In the genomic region with DNA sequence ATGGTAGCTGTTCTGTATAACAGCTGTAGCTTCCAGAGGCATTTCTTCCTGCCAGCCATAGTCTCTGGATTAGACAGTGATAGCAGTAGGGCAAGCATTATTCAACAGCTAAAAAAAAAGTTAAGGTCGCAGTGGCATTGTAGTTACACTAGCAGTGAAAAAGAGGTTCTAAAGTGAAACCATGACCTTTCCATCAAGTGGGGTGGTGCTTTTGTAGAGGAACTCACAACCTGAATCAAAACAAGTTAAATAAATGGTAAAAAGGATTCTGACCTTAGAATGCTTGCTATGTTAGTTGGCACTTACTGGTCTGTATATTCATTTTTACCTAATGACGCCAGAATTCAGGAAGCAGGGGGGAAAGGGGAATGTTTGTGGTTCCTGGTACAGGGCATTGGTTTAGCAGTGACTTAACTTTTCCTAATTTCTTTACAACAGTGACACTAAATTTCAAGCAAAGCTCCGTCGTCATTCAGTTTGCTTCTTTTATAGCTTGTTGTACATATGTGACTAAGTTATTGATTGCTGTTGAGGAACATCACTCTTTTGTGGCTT, we compare ENCODE assay signal across 13 cellular contexts. TPM values are rescaled to one million over a fixed set of nuclear protein-coding genes. Genes with fewer than 3 reads are reported as not detected.
DNase-seq lines count a peak whose midpoint lies in the region; ATAC-seq and TF ChIP-seq lines count a peak whose summit lies in the region.
"Had no signal": no experiment of that assay in that cellular context is flagged by ENCODE, and none has a peak within 500 bp of the region (broad histone marks: within the 10 kb centered on the region; RNA-seq: fewer than 3 reads in every experiment).

No MANE protein-coding gene starts in this region.

- intact Hi-C loops in left ventricle myocardium inferior (cut with micrococcal nuclease), result no loop called here

- H3K27me3 Mint-ChIP-seq in activated T-cell treated with anti-CD3 and anti-CD28 coated beads, Interleukin-2, amount 50 U/mL, for 24 hours, result no peaks in the 10 kb centered on the region
- no peaks in the 10 kb centered on the region for H3K27me3 Mint-ChIP-seq in activated naive CD8-positive, alpha-beta T cell treated with anti-CD3 and anti-CD28 coated beads, Interleukin-2, amount 50 U/mL, for 24 hours

- H3K4me1 ChIP-seq in left ventricle myocardium inferior, result peaks cover 52% of the 10 kb centered on the region

- peak overlapping the region; percentile 77 for H3K27ac ChIP-seq in left ventricle myocardium inferior (replicated peaks)
- H3K27ac ChIP-seq: tibial nerve, WERI-Rb-1 had no signal

- no peaks in the 10 kb centered on the region for H3K27me3 ChIP-seq in left ventricle myocardium inferior (ENCODE audit: low read depth)
- H3K27me3 ChIP-seq: tibial nerve had no signal

- no peaks in the 10 kb centered on the region for H3K9me3 ChIP-seq in left ventricle myocardium inferior (replicated peaks)
- H3K9me3 ChIP-seq: tibial nerve had no signal

- no peak for DNase-seq in activated T-cell treated with anti-CD3 and anti-CD28 coated beads, Interleukin-2, amount 50 U/mL, for 24 hours
- DNase-seq in activated T-cell treated with anti-CD3 and anti-CD28 coated beads for 4 hours (no peak), left ventricle myocardium inferior (no peak), stromal cell of bone marrow (ENCODE audit: low read depth) (peak; percentile 54), COLO829 (ENCODE audit: low spot score) (no peak), UCSD-AML1 (lab: John Stamatoyannopoulos, UW; ENCODE audit: unreplicated experiment) (no peak)
- no peak for DNase-seq in activated naive CD8-positive, alpha-beta T cell treated with anti-CD3 and anti-CD28 coated beads, Interleukin-2, amount 50 U/mL, for 24 hours
- DNase-seq: C1 segment of cervical spinal cord; central memory CD4-positive, alpha-beta T cell; NCI-H774; WERI-Rb-1 had no signal

- H3K9me3 Mint-ChIP-seq in activated T-cell treated with anti-CD3 and anti-CD28 coated beads, Interleukin-2, amount 50 U/mL, for 24 hours, result no peaks in the 10 kb centered on the region
- no peaks in the 10 kb centered on the region for H3K9me3 Mint-ChIP-seq in activated naive CD8-positive, alpha-beta T cell treated with anti-CD3 and anti-CD28 coated beads, Interleukin-2, amount 50 U/mL, for 24 hours

- H3K36me3 ChIP-seq in left ventricle myocardium inferior, result no peaks in the 10 kb centered on the region
- H3K36me3 ChIP-seq: tibial nerve had no signal

- H3K36me3 Mint-ChIP-seq in activated T-cell treated with anti-CD3 and anti-CD28 coated beads, Interleukin-2, amount 50 U/mL, for 24 hours (ENCODE audit: low read depth), result peaks cover 35% of the 10 kb centered on the region
- peaks cover 5% of the 10 kb centered on the region for H3K36me3 Mint-ChIP-seq in activated naive CD8-positive, alpha-beta T cell treated with anti-CD3 and anti-CD28 coated beads, Interleukin-2, amount 50 U/mL, for 24 hours (ENCODE audit: low read depth)

- peak overlapping the region; percentile 24 for H3K4me3 Mint-ChIP-seq in activated T-cell treated with anti-CD3 and anti-CD28 coated beads, Interleukin-2, amount 50 U/mL, for 24 hours
- peak overlapping the region; percentile 12 for H3K4me3 Mint-ChIP-seq in activated naive CD8-positive, alpha-beta T cell treated with anti-CD3 and anti-CD28 coated beads, Interleukin-2, amount 50 U/mL, for 24 hours

- no peak for TF ChIP-seq CTCF in left ventricle myocardium inferior (IDR thresholded peaks at IDR 0.05; ENCODE audit: borderline replicate concordance)

- H3K4me3 ChIP-seq in left ventricle myocardium inferior, result no peak overlapping the region
- H3K4me3 ChIP-seq: tibial nerve had no signal

- peak overlapping the region; percentile 87 for H3K27ac Mint-ChIP-seq in activated T-cell treated with anti-CD3 and anti-CD28 coated beads, Interleukin-2, amount 50 U/mL, for 24 hours
- peak overlapping the region; percentile 81 for H3K27ac Mint-ChIP-seq in activated naive CD8-positive, alpha-beta T cell treated with anti-CD3 and anti-CD28 coated beads, Interleukin-2, amount 50 U/mL, for 24 hours

- ATAC-seq in activated naive CD8-positive, alpha-beta T cell treated with anti-CD3 and anti-CD28 coated beads, Interleukin-2, amount 50 U/mL, for 24 hours, result peak; percentile 82
- no peak for ATAC-seq in HG03139 (IDR thresholded peaks at IDR 0.05; ENCODE audit: unreplicated experiment)

- peaks cover 33% of the 10 kb centered on the region for H3K4me1 Mint-ChIP-seq in activated T-cell treated with anti-CD3 and anti-CD28 coated beads, Interleukin-2, amount 50 U/mL, for 24 hours (ENCODE audit: low read depth)
- peaks cover 21% of the 10 kb centered on the region for H3K4me1 Mint-ChIP-seq in activated naive CD8-positive, alpha-beta T cell treated with anti-CD3 and anti-CD28 coated beads, Interleukin-2, amount 50 U/mL, for 24 hours

RNA-seq across cellular contexts. Expression of gene GBF1, which starts 55.0 kb away (rescaled TPM):
- total RNA-seq in left ventricle myocardium inferior, result 43.2 TPM

RNA-seq across cellular contexts. Expression of gene PITX3, which starts 59.1 kb away (rescaled TPM):
- total RNA-seq in left ventricle myocardium inferior, result 0.85 TPM
- total RNA-seq: tibial nerve had no signal
